Comparison of ENCODE assay signal across 9 cellular contexts in the genomic region with DNA sequence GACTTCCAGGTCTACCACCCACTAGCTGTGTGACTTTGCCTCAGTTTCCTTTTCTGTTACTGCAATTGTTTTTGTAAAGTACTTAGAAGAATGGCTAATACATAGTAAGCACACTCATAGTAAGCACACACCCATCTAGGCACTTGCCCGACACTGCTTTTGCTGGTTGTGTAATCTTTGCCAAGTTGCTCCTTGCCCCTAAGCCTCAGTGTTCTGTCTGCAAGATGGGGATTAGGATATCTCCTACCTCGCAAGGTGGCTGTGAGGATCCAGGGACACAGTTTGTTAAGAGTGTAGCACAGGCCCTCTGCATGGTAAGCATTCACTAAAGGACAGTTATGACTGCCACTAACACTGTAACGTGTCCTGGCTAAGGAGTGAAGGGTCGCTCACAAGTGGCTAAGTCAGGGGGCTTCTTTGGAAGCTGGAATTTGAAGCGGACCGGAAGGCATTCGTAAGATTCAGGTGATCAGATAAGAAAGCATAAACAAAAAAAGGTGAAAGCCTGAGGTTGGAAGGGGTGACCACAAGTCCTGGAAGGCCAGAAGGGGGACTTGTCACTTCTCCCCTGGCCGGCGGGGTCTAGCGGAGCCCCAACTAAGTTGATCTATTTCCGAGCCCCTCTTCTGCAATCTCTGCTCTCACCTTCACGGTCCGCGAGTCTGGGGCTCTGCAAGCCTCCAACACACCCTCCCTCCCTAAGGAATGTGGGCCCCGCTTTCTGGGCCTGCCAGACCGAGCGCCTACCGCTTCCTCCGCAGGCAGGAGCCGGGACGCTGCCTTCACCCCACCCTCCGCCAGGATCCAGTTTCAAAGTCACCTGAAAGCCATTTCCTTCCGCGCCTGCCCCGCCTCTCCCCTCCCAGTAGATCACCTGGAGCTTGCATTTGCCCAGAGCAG. TPM values are rescaled to one million over a fixed set of nuclear protein-coding genes. Genes with fewer than 3 reads are reported as not detected.
A peak's percentile ranks its signal among the peaks of the same experiment; 100 is the strongest.
DNase-seq lines count a peak whose midpoint lies in the region; ATAC-seq, FAIRE-seq and TF ChIP-seq lines count a peak whose summit lies in the region.
"Had no signal": no experiment of that assay in that cellular context is flagged by ENCODE, and none has a peak within 500 bp of the region (broad histone marks: within the 10 kb centered on the region; RNA-seq: fewer than 3 reads in every experiment).

No MANE protein-coding gene starts in this region.

- H3K4me1 ChIP-seq in GM23338 (ENCODE audit: insufficient read depth): peaks cover 69% of the 10 kb centered on the region
- peaks cover 29% of the 10 kb centered on the region for H3K4me1 ChIP-seq in endodermal cell (ENCODE audit: control insufficient read depth, insufficient read depth, low read length)
- H3K4me1 ChIP-seq in pancreas: peaks cover 21 to 31% (median 31%) of the 10 kb centered on the region in 3 donors

- peak overlapping the region; percentile 86 for H3K4me3 ChIP-seq in GM23338
- peak overlapping the region; percentile 89 for H3K4me3 ChIP-seq in endodermal cell (ENCODE audit: low read length)
- peak overlapping the region in 2 of 4 donors; percentile 69 to 87 for H3K4me3 ChIP-seq in pancreas

- H3K4me3 Mint-ChIP-seq in GM23338 (peak overlapping the region; percentile 81), endodermal cell (peak overlapping the region; percentile 70)

- H3K27ac Mint-ChIP-seq in GM23338 (peak overlapping the region; percentile 47), endodermal cell (peak overlapping the region; percentile 65)

- no peaks in the 10 kb centered on the region for H3K36me3 ChIP-seq in GM23338 (ENCODE audit: insufficient read depth)
- no peaks in the 10 kb centered on the region for H3K36me3 ChIP-seq in endodermal cell (ENCODE audit: control insufficient read depth, insufficient read depth, low read length)
- H3K36me3 ChIP-seq in pancreas: no peaks in the 10 kb centered on the region

- TF ChIP-seq CTCF in GM23338 (conservative IDR thresholded peaks at IDR 0.05; ENCODE audit: low read depth in 2 of 2): no peak
- TF ChIP-seq CTCF in endodermal cell (conservative IDR thresholded peaks at IDR 0.05): no peak
- no peak for TF ChIP-seq CTCF in pancreas (IDR thresholded peaks at IDR 0.05)

- ATAC-seq in GM23338: peak; percentile 70
- peak; percentile 49 to 66 (median 57) for ATAC-seq in pancreas
- ATAC-seq in GM18858 (IDR thresholded peaks at IDR 0.05; ENCODE audit: unreplicated experiment): no peak
- no peak for ATAC-seq in GM21367 (IDR thresholded peaks at IDR 0.05; ENCODE audit: unreplicated experiment)

- H3K27me3 ChIP-seq in GM23338 (ENCODE audit: insufficient read depth) (peaks cover 5% of the 10 kb centered on the region; the same call in 1 of the 2 replicates), endodermal cell (ENCODE audit: control insufficient read depth, insufficient read depth, low read length, poor library complexity, severe bottlenecking) (peaks cover 15% of the 10 kb centered on the region), pancreas (no peaks in the 10 kb centered on the region)

- H4K20me1 ChIP-seq in GM23338 (replicated peaks; ENCODE audit: insufficient read depth): peaks cover 5% of the 10 kb centered on the region

- H3K36me3 Mint-ChIP-seq in GM23338 (ENCODE audit: low read depth) (peaks cover 2% of the 10 kb centered on the region; the same call in 1 of the 3 replicates), endodermal cell (ENCODE audit: low read depth) (no peaks in the 10 kb centered on the region)

- no peak for FAIRE-seq in pancreas (lab: Jason Lieb, UNC)
- FAIRE-seq: RCC 7860 had no signal

- H3K9me3 Mint-ChIP-seq in GM23338 (no peaks in the 10 kb centered on the region), endodermal cell (no peaks in the 10 kb centered on the region)

- H3K4me2 ChIP-seq in GM23338: peak overlapping the region; percentile 95

- H3K27ac ChIP-seq in GM23338 (ENCODE audit: low read depth) (peak overlapping the region; percentile 85), endodermal cell (ENCODE audit: low read depth, low read length) (no peak overlapping the region), pancreas (peak overlapping the region; percentile 83 to 94 (median 88))

- H3F3A ChIP-seq in GM23338 (replicated peaks; ENCODE audit: low read depth): peaks cover 32% of the 10 kb centered on the region; the same call in 1 of the 2 replicates

- H3K9me3 ChIP-seq in endodermal cell (ENCODE audit: control insufficient read depth, low read length): no peaks in the 10 kb centered on the region
- no peaks in the 10 kb centered on the region for H3K9me3 ChIP-seq in pancreas

- H3K9me2 ChIP-seq in GM23338 (ENCODE audit: insufficient read depth): no peaks in the 10 kb centered on the region

- 9 to 13% methylated on average over 14 to 25 of the region's 25 CpGs for WGBS in endodermal cell (ENCODE audit: insufficient coverage in 1 of 2, insufficient read length in 1 of 2), 2 experiments
- WGBS in pancreas, 2 donors: 26 to 35% methylated on average over 24 to 25 of the region's 25 CpGs

- H3K4me1 Mint-ChIP-seq in GM23338 (peaks cover 70% of the 10 kb centered on the region), endodermal cell (peaks cover 63% of the 10 kb centered on the region)

- peaks cover 13% of the 10 kb centered on the region for H3K27me3 Mint-ChIP-seq in GM23338 (ENCODE audit: insufficient read depth, low read depth, poor library complexity)
- peaks cover 33% of the 10 kb centered on the region for H3K27me3 Mint-ChIP-seq in endodermal cell (ENCODE audit: insufficient read depth)

- H3K9ac ChIP-seq in endodermal cell (ENCODE audit: extremely low read depth, low read length, poor library complexity, severe bottlenecking): peak overlapping the region; percentile 57

- intact Hi-C loops in pancreas (cut with DNase I): no loop called here

- H2AFZ ChIP-seq in GM23338: no peak overlapping the region

- peaks cover 34% of the 10 kb centered on the region for H3K79me2 ChIP-seq in GM23338 (replicated peaks; ENCODE audit: insufficient read depth)

- DNase-seq in GM23338 (ENCODE audit: low spot score) (peak; percentile 98), NCI-H748 (lab: John Stamatoyannopoulos, UW; ENCODE audit: unreplicated experiment) (peak; percentile 83), endodermal cell (peak; percentile 96), pancreas (peak; percentile 72 to 87 (median 80)), SHP77 (lab: John Stamatoyannopoulos, UW) (no peak), NCI-H1092 treated with DMSO at 0.1 percent for 48 hours (lab: John Stamatoyannopoulos, UW) (no peak)

TF ChIP-seq in GM23338, 12 proteins besides CTCF, POLR2A, EP300 and RAD21:
- no peak for TF ChIP-seq EZH2phosphoT487 (IDR thresholded peaks at IDR 0.05; ENCODE audit: unreplicated experiment)
- peak; percentile 70 for TF ChIP-seq POLR2AphosphoS5 (IDR thresholded peaks at IDR 0.05; ENCODE audit: low read depth)

RNA-seq across cellular contexts. Expression of a gene that starts 1.5 kb away (rescaled TPM):
- 83.1 and 83.9 TPM in 2 replicates for total RNA-seq in GM23338 (2014; rRNA removed; shearing (Covaris generic))
- polyA plus RNA-seq in GM23338 (2016; fragmentation: Nextera tagmentation; extraction: Ambion mirVana): 23.0 and 30.8 TPM in 2 replicates
- 10 to 100 TPM; 31.7 to 52.6 TPM for total RNA-seq in endodermal cell
- polyA plus RNA-seq in endodermal cell (2013, experiment 1 of 2): 35.6 TPM
- 30.8 TPM for polyA plus RNA-seq in endodermal cell (2013, experiment 2 of 2)
- 10 to 100 TPM; 33.3 to 60.7 (median 41.0) TPM for total RNA-seq in pancreas
- polyA plus RNA-seq in pancreas: 10 to 100 TPM; 33.8 to 42.0 TPM

Comparison
In these comparisons a context has a peak if more than half of its experiments do, and no peak if none do; other contexts are left out.
1. ATAC-seq: peak in GM23338 (single experiment) and pancreas (4 of 4); none in GM18858 (single experiment) and GM21367 (single experiment).
2. DNase-seq: peak in GM23338 (single experiment), NCI-H748 (single experiment), endodermal cell (single experiment) and pancreas (6 of 6); none in SHP77 (0 of 2) and NCI-H1092 treated with DMSO at 0.1 percent for 48 hours (single experiment).